Comparison of ENCODE assay signal across 1 cellular context in genomic region chr4:173014836-173015235, GRCh38.
TF ChIP-seq lines count a peak whose summit lies in the region.

No MANE protein-coding gene starts in this region.

TF ChIP-seq in GM23338, 12 proteins besides CTCF, POLR2A, EP300 and RAD21 (continued from another document):
- TF ChIP-seq ZNF462 (CRISPR knock-in tag; IDR thresholded peaks at IDR 0.05) (no peak), ZNF331 (CRISPR knock-in tag; IDR thresholded peaks at IDR 0.05; ENCODE audit: low read depth) (no peak), POLR2AphosphoS5 (IDR thresholded peaks at IDR 0.05; ENCODE audit: low read depth) (no peak), ZNF114 (CRISPR knock-in tag; IDR thresholded peaks at IDR 0.05) (no peak), REST (IDR thresholded peaks at IDR 0.05; ENCODE audit: unreplicated experiment) (no peak), NANOG (IDR thresholded peaks at IDR 0.05; ENCODE audit: borderline replicate concordance) (no peak), CREB1 (CRISPR knock-in tag; IDR thresholded peaks at IDR 0.05; ENCODE audit: low read depth) (no peak), EZH2phosphoT487 (IDR thresholded peaks at IDR 0.05; ENCODE audit: unreplicated experiment) (no peak), STAT1 (IDR thresholded peaks at IDR 0.05; ENCODE audit: unreplicated experiment) (no peak), JUNB (IDR thresholded peaks at IDR 0.05; ENCODE audit: unreplicated experiment) (no peak), ETS1 (IDR thresholded peaks at IDR 0.05) (no peak)
TF ChIP-seq in GM23338: peak in this region for 0.
